Comparison of ENCODE assay signal across 1 cellular context in genomic region chr10:118537623-118538022, GRCh38.
TF ChIP-seq lines count a peak whose summit lies in the region.

No MANE protein-coding gene starts in this region.

TF ChIP-seq in A549, 52 proteins besides CTCF, POLR2A, EP300 and RAD21:
- no peak for TF ChIP-seq BCL3 (IDR thresholded peaks at IDR 0.05)
- no peak for TF ChIP-seq PBX3 (IDR thresholded peaks at IDR 0.05)
- no peak for TF ChIP-seq NFE2L2 (conservative IDR thresholded peaks at IDR 0.05; ENCODE audit: low read length)
- no peak for TF ChIP-seq HOXB5 (CRISPR knock-in tag; IDR thresholded peaks at IDR 0.05)
- no peak for TF ChIP-seq RFX5 (IDR thresholded peaks at IDR 0.05)
- no peak for TF ChIP-seq E2F6 (IDR thresholded peaks at IDR 0.05; ENCODE audit: borderline replicate concordance, low read depth)
- no peak for TF ChIP-seq KDM5A (IDR thresholded peaks at IDR 0.05)
- TF ChIP-seq HOXA7 (CRISPR knock-in tag; IDR thresholded peaks at IDR 0.05), result no peak
- TF ChIP-seq, protein P1, sequence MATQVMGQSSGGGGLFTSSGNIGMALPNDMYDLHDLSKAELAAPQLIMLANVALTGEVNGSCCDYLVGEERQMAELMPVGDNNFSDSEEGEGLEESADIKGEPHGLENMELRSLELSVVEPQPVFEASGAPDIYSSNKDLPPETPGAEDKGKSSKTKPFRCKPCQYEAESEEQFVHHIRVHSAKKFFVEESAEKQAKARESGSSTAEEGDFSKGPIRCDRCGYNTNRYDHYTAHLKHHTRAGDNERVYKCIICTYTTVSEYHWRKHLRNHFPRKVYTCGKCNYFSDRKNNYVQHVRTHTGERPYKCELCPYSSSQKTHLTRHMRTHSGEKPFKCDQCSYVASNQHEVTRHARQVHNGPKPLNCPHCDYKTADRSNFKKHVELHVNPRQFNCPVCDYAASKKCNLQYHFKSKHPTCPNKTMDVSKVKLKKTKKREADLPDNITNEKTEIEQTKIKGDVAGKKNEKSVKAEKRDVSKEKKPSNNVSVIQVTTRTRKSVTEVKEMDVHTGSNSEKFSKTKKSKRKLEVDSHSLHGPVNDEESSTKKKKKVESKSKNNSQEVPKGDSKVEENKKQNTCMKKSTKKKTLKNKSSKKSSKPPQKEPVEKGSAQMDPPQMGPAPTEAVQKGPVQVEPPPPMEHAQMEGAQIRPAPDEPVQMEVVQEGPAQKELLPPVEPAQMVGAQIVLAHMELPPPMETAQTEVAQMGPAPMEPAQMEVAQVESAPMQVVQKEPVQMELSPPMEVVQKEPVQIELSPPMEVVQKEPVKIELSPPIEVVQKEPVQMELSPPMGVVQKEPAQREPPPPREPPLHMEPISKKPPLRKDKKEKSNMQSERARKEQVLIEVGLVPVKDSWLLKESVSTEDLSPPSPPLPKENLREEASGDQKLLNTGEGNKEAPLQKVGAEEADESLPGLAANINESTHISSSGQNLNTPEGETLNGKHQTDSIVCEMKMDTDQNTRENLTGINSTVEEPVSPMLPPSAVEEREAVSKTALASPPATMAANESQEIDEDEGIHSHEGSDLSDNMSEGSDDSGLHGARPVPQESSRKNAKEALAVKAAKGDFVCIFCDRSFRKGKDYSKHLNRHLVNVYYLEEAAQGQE (IDR thresholded peaks at IDR 0.05), result no peak
